1 cellular context compared by ENCODE assay signal in genomic region chr3:72008226-72008996, GRCh38.
TF ChIP-seq lines count a peak whose summit lies in the region.

No MANE protein-coding gene starts in this region.

TF ChIP-seq in K562, 482 proteins besides CTCF, POLR2A, EP300 and RAD21 (continued from another document and continues in another):
- TF ChIP-seq, protein P1, sequence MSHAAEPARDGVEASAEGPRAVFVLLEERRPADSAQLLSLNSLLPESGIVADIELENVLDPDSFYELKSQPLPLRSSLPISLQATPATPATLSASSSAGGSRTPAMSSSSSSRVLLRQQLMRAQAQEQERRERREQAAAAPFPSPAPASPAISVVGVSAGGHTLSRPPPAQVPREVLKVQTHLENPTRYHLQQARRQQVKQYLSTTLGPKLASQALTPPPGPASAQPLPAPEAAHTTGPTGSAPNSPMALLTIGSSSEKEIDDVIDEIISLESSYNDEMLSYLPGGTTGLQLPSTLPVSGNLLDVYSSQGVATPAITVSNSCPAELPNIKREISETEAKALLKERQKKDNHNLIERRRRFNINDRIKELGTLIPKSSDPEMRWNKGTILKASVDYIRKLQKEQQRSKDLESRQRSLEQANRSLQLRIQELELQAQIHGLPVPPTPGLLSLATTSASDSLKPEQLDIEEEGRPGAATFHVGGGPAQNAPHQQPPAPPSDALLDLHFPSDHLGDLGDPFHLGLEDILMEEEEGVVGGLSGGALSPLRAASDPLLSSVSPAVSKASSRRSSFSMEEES (CRISPR knock-in tag; IDR thresholded peaks at IDR 0.05), result no peak
- TF ChIP-seq CXXC5 (CRISPR knock-in tag; IDR thresholded peaks at IDR 0.05) (no peak), MLX (CRISPR knock-in tag; conservative IDR thresholded peaks at IDR 0.05) (no peak), MEIS2 (IDR thresholded peaks at IDR 0.05; ENCODE audit: partially characterized antibody) (no peak), STAT5A (IDR thresholded peaks at IDR 0.05; ENCODE audit: borderline replicate concordance, low read length) (no peak), MAFK (IDR thresholded peaks at IDR 0.05; ENCODE audit: low read length) (no peak; the same call in 1 of the 2 replicates), MGA (IDR thresholded peaks at IDR 0.05) (peak; percentile 91), ZNF316 (IDR thresholded peaks at IDR 0.05) (peak; percentile 61), MTA3 (IDR thresholded peaks at IDR 0.05; ENCODE audit: borderline replicate concordance) (no peak), TGIF2 (CRISPR knock-in tag; IDR thresholded peaks at IDR 0.05) (no peak), NCOR1 (IDR thresholded peaks at IDR 0.05) (no peak), FOS (IDR thresholded peaks at IDR 0.05; ENCODE audit: extremely low read depth, insufficient read length) (no peak), CEBPB (tag; IDR thresholded peaks at IDR 0.05) (peak; percentile 28; the same call in 1 of the 2 replicates), ZKSCAN1 (IDR thresholded peaks at IDR 0.05; ENCODE audit: low read depth, low read length) (no peak), ZBTB2 (IDR thresholded peaks at IDR 0.05) (no peak), EP400 (IDR thresholded peaks at IDR 0.05) (no peak), ZBTB5 (IDR thresholded peaks at IDR 0.05) (no peak), AFF4 (CRISPR knock-in tag; IDR thresholded peaks at IDR 0.05) (no peak), SIN3A (IDR thresholded peaks at IDR 0.05; ENCODE audit: borderline replicate concordance in 2 of 2, control insufficient read depth in 1 of 2, low read depth in 2 of 2, low read length in 2 of 2) (no peak), HNRNPH1 (optimal IDR thresholded peaks at IDR 0.05; ENCODE audit: low read depth, low read length) (no peak), ZNF146 (CRISPR knock-in tag; IDR thresholded peaks at IDR 0.05; ENCODE audit: unreplicated experiment) (no peak), CBX8 (IDR thresholded peaks at IDR 0.05; ENCODE audit: borderline replicate concordance, extremely low read depth, low read depth, low read length, poor library complexity, severe bottlenecking) (no peak), CREB3L1 (IDR thresholded peaks at IDR 0.05; ENCODE audit: borderline replicate concordance, low read depth) (no peak), FOSL1 (tag; conservative IDR thresholded peaks at IDR 0.05) (peak; percentile 88), ZNF76 (CRISPR knock-in tag; IDR thresholded peaks at IDR 0.05; ENCODE audit: borderline replicate concordance) (no peak)
- TF ChIP-seq, protein P2, sequence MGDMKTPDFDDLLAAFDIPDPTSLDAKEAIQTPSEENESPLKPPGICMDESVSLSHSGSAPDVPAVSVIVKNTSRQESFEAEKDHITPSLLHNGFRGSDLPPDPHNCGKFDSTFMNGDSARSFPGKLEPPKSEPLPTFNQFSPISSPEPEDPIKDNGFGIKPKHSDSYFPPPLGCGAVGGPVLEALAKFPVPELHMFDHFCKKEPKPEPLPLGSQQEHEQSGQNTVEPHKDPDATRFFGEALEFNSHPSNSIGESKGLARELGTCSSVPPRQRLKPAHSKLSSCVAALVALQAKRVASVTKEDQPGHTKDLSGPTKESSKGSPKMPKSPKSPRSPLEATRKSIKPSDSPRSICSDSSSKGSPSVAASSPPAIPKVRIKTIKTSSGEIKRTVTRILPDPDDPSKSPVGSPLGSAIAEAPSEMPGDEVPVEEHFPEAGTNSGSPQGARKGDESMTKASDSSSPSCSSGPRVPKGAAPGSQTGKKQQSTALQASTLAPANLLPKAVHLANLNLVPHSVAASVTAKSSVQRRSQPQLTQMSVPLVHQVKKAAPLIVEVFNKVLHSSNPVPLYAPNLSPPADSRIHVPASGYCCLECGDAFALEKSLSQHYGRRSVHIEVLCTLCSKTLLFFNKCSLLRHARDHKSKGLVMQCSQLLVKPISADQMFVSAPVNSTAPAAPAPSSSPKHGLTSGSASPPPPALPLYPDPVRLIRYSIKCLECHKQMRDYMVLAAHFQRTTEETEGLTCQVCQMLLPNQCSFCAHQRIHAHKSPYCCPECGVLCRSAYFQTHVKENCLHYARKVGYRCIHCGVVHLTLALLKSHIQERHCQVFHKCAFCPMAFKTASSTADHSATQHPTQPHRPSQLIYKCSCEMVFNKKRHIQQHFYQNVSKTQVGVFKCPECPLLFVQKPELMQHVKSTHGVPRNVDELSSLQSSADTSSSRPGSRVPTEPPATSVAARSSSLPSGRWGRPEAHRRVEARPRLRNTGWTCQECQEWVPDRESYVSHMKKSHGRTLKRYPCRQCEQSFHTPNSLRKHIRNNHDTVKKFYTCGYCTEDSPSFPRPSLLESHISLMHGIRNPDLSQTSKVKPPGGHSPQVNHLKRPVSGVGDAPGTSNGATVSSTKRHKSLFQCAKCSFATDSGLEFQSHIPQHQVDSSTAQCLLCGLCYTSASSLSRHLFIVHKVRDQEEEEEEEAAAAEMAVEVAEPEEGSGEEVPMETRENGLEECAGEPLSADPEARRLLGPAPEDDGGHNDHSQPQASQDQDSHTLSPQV (IDR thresholded peaks at IDR 0.05), result peak; percentile 84
